In genomic region chr6:170522565-170523183, GRCh38 we compare ENCODE assay signal across 8 cellular contexts. TPM values are rescaled to one million over a fixed set of nuclear protein-coding genes. Genes with fewer than 3 reads are reported as not detected.
DNase-seq lines count a peak whose midpoint lies in the region; ATAC-seq and TF ChIP-seq lines count a peak whose summit lies in the region.

No MANE protein-coding gene starts in this region.

- H3K27ac Mint-ChIP-seq in activated naive CD8-positive, alpha-beta T cell treated with anti-CD3 and anti-CD28 coated beads for 36 hours: no peak overlapping the region
- H3K27ac Mint-ChIP-seq in naive thymus-derived CD8-positive, alpha-beta T cell: no peak overlapping the region

- ATAC-seq in DND-41 (ENCODE audit: insufficient read depth, low read depth) (peak; percentile 75; the same call in 2 of the 3 replicates), left lobe of liver (peak; percentile 31), HG03025 (IDR thresholded peaks at IDR 0.05; ENCODE audit: low FRiP score, unreplicated experiment) (no peak)
- no peak for ATAC-seq in naive thymus-derived CD8-positive, alpha-beta T cell

- POLR2A ChIA-PET in naive thymus-derived CD8-positive, alpha-beta T cell (lab: Charles Lee): no interaction called here

- no peaks in the 10 kb centered on the region for H3K27me3 ChIP-seq in DND-41 (ENCODE audit: insufficient read depth, low read length, poor library complexity)

- no peaks in the 10 kb centered on the region for H3K36me3 ChIP-seq in DND-41 (ENCODE audit: insufficient read depth, low read length)

- H3K79me2 ChIP-seq in DND-41 (ENCODE audit: insufficient read depth, low read length): no peaks in the 10 kb centered on the region

- H4K20me1 ChIP-seq in DND-41 (ENCODE audit: insufficient read depth, low read length): no peaks in the 10 kb centered on the region

- H3K27me3 Mint-ChIP-seq in activated naive CD8-positive, alpha-beta T cell treated with anti-CD3 and anti-CD28 coated beads for 36 hours: peaks cover 9% of the 10 kb centered on the region
- H3K27me3 Mint-ChIP-seq in naive thymus-derived CD8-positive, alpha-beta T cell: peaks cover 8 to 18% (median 15%) of the 10 kb centered on the region in 5 donors

- H3K9me3 ChIP-seq in DND-41 (ENCODE audit: insufficient read depth, low read length, severe bottlenecking): no peaks in the 10 kb centered on the region

- peak; percentile 64 for TF ChIP-seq CTCF in DND-41 (IDR thresholded peaks at IDR 0.05; ENCODE audit: borderline replicate concordance, extremely low read depth, low read length, poor library complexity, severe bottlenecking)

- no peak overlapping the region for H3K9ac ChIP-seq in DND-41 (ENCODE audit: low read depth, low read length)

- no peak overlapping the region for H3K4me2 ChIP-seq in DND-41 (ENCODE audit: insufficient read depth, low read length)

- no peaks in the 10 kb centered on the region for H3K4me1 Mint-ChIP-seq in activated naive CD8-positive, alpha-beta T cell treated with anti-CD3 and anti-CD28 coated beads for 36 hours
- H3K4me1 Mint-ChIP-seq in naive thymus-derived CD8-positive, alpha-beta T cell: peaks cover 0 to 6% (median 2%) of the 10 kb centered on the region in 4 donors

- DNase-seq in DND-41 (peak; percentile 23), HT1080 (ENCODE audit: low read depth) (peak; percentile 5), left lobe of liver (ENCODE audit: low spot score) (no peak), NK-92 (lab: John Stamatoyannopoulos, UW; ENCODE audit: unreplicated experiment) (no peak)
- peak; percentile 5 for DNase-seq in activated naive CD8-positive, alpha-beta T cell treated with anti-CD3 and anti-CD28 coated beads for 36 hours
- DNase-seq in naive thymus-derived CD8-positive, alpha-beta T cell: no peak
- DNase-seq in activated CD4-positive, alpha-beta T cell treated with anti-CD3 and anti-CD28 coated beads, Interleukin-2, amount 50 U/mL, for 1 hour: no peak

- no peak overlapping the region for H3K27ac ChIP-seq in DND-41 (ENCODE audit: low read length)

- no peaks in the 10 kb centered on the region for H3K4me1 ChIP-seq in DND-41 (ENCODE audit: insufficient read depth, low read length)

- no peaks in the 10 kb centered on the region for H3K9me3 Mint-ChIP-seq in activated naive CD8-positive, alpha-beta T cell treated with anti-CD3 and anti-CD28 coated beads for 36 hours
- no peaks in the 10 kb centered on the region for H3K9me3 Mint-ChIP-seq in naive thymus-derived CD8-positive, alpha-beta T cell

- no peak overlapping the region for H3K4me3 ChIP-seq in DND-41 (ENCODE audit: low read depth in 1 of 2, low read length in 2 of 2)

- H3K36me3 Mint-ChIP-seq in activated naive CD8-positive, alpha-beta T cell treated with anti-CD3 and anti-CD28 coated beads for 36 hours: no peaks in the 10 kb centered on the region
- no peaks in the 10 kb centered on the region for H3K36me3 Mint-ChIP-seq in naive thymus-derived CD8-positive, alpha-beta T cell

- H3K4me3 Mint-ChIP-seq in activated naive CD8-positive, alpha-beta T cell treated with anti-CD3 and anti-CD28 coated beads for 36 hours: no peak overlapping the region
- H3K4me3 Mint-ChIP-seq in naive thymus-derived CD8-positive, alpha-beta T cell: no peak overlapping the region

- no peak overlapping the region for H2AFZ ChIP-seq in DND-41 (ENCODE audit: low read depth, low read length)

RNA-seq across cellular contexts. Expression of gene PSMB1, which starts 30.4 kb away (rescaled TPM):
- 456 and 490 TPM in 2 replicates for total RNA-seq in HT1080 (2014; rRNA removed; shearing (Covaris generic))
- 478 and 586 TPM in 2 replicates for polyA plus RNA-seq in HT1080 (2015; cell fraction: cytosol; rRNA removed)
- 379 and 389 TPM in 2 replicates for polyA plus RNA-seq in HT1080 (2015; cell fraction: nucleus; rRNA removed)
- total RNA-seq in activated naive CD8-positive, alpha-beta T cell treated with anti-CD3 and anti-CD28 coated beads for 36 hours: 100 to 1,000 TPM; 270 to 283 TPM
- total RNA-seq in left lobe of liver: 89.8 TPM
- total RNA-seq in naive thymus-derived CD8-positive, alpha-beta T cell: 100 to 1,000 TPM in 1 of 2 experiments, 10 to 100 TPM in 1; 98.7 to 106 TPM
- polyA plus RNA-seq in naive thymus-derived CD8-positive, alpha-beta T cell: 100 to 1,000 TPM; 449 to 578 (median 506) TPM

RNA-seq across cellular contexts. Expression of gene TBP, which starts 31.5 kb away (rescaled TPM):
- total RNA-seq in HT1080 (2014; rRNA removed; shearing (Covaris generic)): 33.1 and 46.3 TPM in 2 replicates
- polyA plus RNA-seq in HT1080 (2015; cell fraction: cytosol; rRNA removed): 33.5 and 35.3 TPM in 2 replicates
- polyA plus RNA-seq in HT1080 (2015; cell fraction: nucleus; rRNA removed): 45.2 and 47.8 TPM in 2 replicates
- total RNA-seq in activated naive CD8-positive, alpha-beta T cell treated with anti-CD3 and anti-CD28 coated beads for 36 hours: 10 to 100 TPM; 27.6 to 28.0 TPM
- total RNA-seq in left lobe of liver: 6.4 TPM
- total RNA-seq in naive thymus-derived CD8-positive, alpha-beta T cell: 10 to 100 TPM; 32.7 to 34.5 TPM
- polyA plus RNA-seq in naive thymus-derived CD8-positive, alpha-beta T cell: 10 to 100 TPM; 13.8 to 25.6 (median 17.1) TPM

Comparison
In these comparisons a context has a peak if more than half of its experiments do, and no peak if none do; other contexts are left out.
1. ATAC-seq: peak in DND-41 (single experiment) and left lobe of liver (single experiment); none in naive thymus-derived CD8-positive, alpha-beta T cell (0 of 2) and HG03025 (single experiment).
2. DNase-seq: peak in DND-41 (single experiment), HT1080 (single experiment) and activated naive CD8-positive, alpha-beta T cell treated with anti-CD3 and anti-CD28 coated beads for 36 hours (single experiment); none in left lobe of liver (single experiment), naive thymus-derived CD8-positive, alpha-beta T cell (0 of 10), NK-92 (single experiment) and activated CD4-positive, alpha-beta T cell treated with anti-CD3 and anti-CD28 coated beads, Interleukin-2, amount 50 U/mL, for 1 hour (single experiment).